Comparison of ENCODE assay signal across 31 cellular contexts in the genomic region with DNA sequence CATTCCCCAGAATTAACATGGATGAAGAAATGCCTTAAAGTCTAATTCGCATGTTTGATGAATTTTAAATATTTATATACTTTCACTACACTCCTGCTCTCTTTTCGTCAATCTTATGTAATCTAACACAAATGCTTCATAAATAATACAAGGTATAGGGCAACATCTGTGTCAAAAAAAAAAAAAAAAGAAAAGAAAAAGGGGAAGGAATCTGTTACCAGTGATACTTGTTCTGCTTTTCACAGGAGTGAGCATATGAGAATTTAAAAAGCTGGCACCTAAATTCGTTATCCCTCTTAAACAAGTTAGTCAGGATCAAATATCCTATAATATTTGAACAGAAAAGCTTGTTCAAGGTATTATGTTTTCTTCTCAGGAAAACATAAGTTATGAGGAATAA.
"Had no signal": no experiment of that assay in that cellular context is flagged by ENCODE, and none has a peak within 500 bp of the region (broad histone marks: within the 10 kb centered on the region; RNA-seq: fewer than 3 reads in every experiment).

No MANE protein-coding gene starts in this region.

- H3K4me1 ChIP-seq: parathyroid adenoma, psoas muscle, right lobe of liver, sigmoid colon, suprapubic skin, testis, tibial artery, transverse colon, upper lobe of right lung, uterus had no signal

- H3K27me3 ChIP-seq: neutrophil, ovary, right lobe of liver, sigmoid colon, suprapubic skin, testis, tibial artery, transverse colon, upper lobe of right lung, uterus had no signal

- H3K9me3 Mint-ChIP-seq: naive thymus-derived CD8-positive, alpha-beta T cell; nephron progenitor cell; neural crest cell; stimulated activated naive CD8-positive, alpha-beta T cell treated with anti-CD3 and anti-CD28 coated beads, Interleukin-15, amount 100 ng/mL, for 72 hours; type B pancreatic cell had no signal

- H3K4me3 ChIP-seq: ovary, psoas muscle, right lobe of liver, sigmoid colon, suprapubic skin, testis, tibial artery, transverse colon, upper lobe of right lung, uterus had no signal

- ATAC-seq: naive thymus-derived CD8-positive, alpha-beta T cell; natural killer cell treated with Interleukin-12 subunit alpha and Interleukin-12 subunit beta and Interleukin-15 and Interleukin-18, amount 100 ng/mL, for 72 hours; psoas muscle; right cardiac atrium; right lobe of liver; stimulated activated effector memory CD8-positive, alpha-beta T cell treated with anti-CD3 and anti-CD28 coated beads, Interleukin-12 subunit alpha, Interleukin-12 subunit beta, amount 100 ng/mL, for 72 hours; stimulated activated naive CD8-positive, alpha-beta T cell treated with anti-CD3 and anti-CD28 coated beads, Interleukin-15, amount 100 ng/mL, for 72 hours; stimulated activated naive CD8-positive, alpha-beta T cell treated with anti-CD3 and anti-CD28 coated beads, Interleukin-15, Interleukin-2, amounts not matched to agents 100 U/mL and 50 U/mL, for 24 hours; upper lobe of right lung had no signal

- H2AFZ ChIP-seq: parathyroid adenoma had no signal

- DNase-seq: naive thymus-derived CD8-positive, alpha-beta T cell; nephron progenitor cell; nucleus accumbens; ovary; posterior cingulate gyrus; psoas muscle; right cardiac atrium; right lobe of liver; sigmoid colon; small intestine; stimulated activated CD4-positive, alpha-beta T cell treated with anti-CD3 and anti-CD28 coated beads, Interleukin-15, amount 100 ng/mL, for 24 hours; stimulated activated CD4-positive, alpha-beta T cell treated with anti-CD3 and anti-CD28 coated beads, Interleukin-2, amount 100 ng/mL, for 24 hours; stimulated activated CD4-positive, alpha-beta T cell treated with anti-CD3 and anti-CD28 coated beads, Interleukin-2, amount 100 ng/mL, for 48 hours; stimulated activated CD4-positive, alpha-beta T cell treated with anti-CD3 and anti-CD28 coated beads, Interleukin-4, amount 100 ng/mL, for 24 hours; stimulated activated naive CD4-positive, alpha-beta T cell; stimulated activated naive CD8-positive, alpha-beta T cell treated with anti-CD3 and anti-CD28 coated beads, Interleukin-15, amount 100 ng/mL, for 72 hours; stimulated activated naive CD8-positive, alpha-beta T cell treated with anti-CD3 and anti-CD28 coated beads, Interleukin-15, Interleukin-2, amounts not matched to agents 100 U/mL and 50 U/mL, for 24 hours; substantia nigra; testis; tibial artery; transverse colon; upper lobe of right lung; uterus had no signal

- H3K79me2 ChIP-seq: parathyroid adenoma had no signal

- H3K9me3 ChIP-seq: neutrophil, ovary, psoas muscle, right lobe of liver, sigmoid colon, suprapubic skin, testis, tibial artery, transverse colon, upper lobe of right lung, uterus had no signal

- H3K36me3 Mint-ChIP-seq: naive thymus-derived CD8-positive, alpha-beta T cell; natural killer cell treated with Interleukin-12 subunit alpha and Interleukin-12 subunit beta and Interleukin-15 and Interleukin-18, amount 100 ng/mL, for 72 hours; stimulated activated effector memory CD8-positive, alpha-beta T cell treated with anti-CD3 and anti-CD28 coated beads, Interleukin-12 subunit alpha, Interleukin-12 subunit beta, amount 100 ng/mL, for 72 hours; type B pancreatic cell had no signal

- H3K4me1 Mint-ChIP-seq: nephron progenitor cell; neural crest cell; stimulated activated effector memory CD8-positive, alpha-beta T cell treated with anti-CD3 and anti-CD28 coated beads, Interleukin-12 subunit alpha, Interleukin-12 subunit beta, amount 100 ng/mL, for 72 hours; stimulated activated naive CD8-positive, alpha-beta T cell treated with anti-CD3 and anti-CD28 coated beads, Interleukin-15, amount 100 ng/mL, for 72 hours had no signal

- H3K27ac ChIP-seq: neutrophil, ovary, parathyroid adenoma, psoas muscle, right lobe of liver, sigmoid colon, suprapubic skin, testis, tibial artery, transverse colon, upper lobe of right lung, uterus had no signal

- H3K27me3 Mint-ChIP-seq: natural killer cell treated with Interleukin-12 subunit alpha and Interleukin-12 subunit beta and Interleukin-15 and Interleukin-18, amount 100 ng/mL, for 72 hours; progenitor cell of endocrine pancreas; stimulated activated naive CD8-positive, alpha-beta T cell treated with anti-CD3 and anti-CD28 coated beads, Interleukin-15, amount 100 ng/mL, for 72 hours; type B pancreatic cell had no signal

- H3K4me3 Mint-ChIP-seq: naive thymus-derived CD8-positive, alpha-beta T cell; natural killer cell treated with Interleukin-12 subunit alpha and Interleukin-12 subunit beta and Interleukin-15 and Interleukin-18, amount 100 ng/mL, for 72 hours; nephron progenitor cell; neural crest cell; stimulated activated effector memory CD8-positive, alpha-beta T cell treated with anti-CD3 and anti-CD28 coated beads, Interleukin-12 subunit alpha, Interleukin-12 subunit beta, amount 100 ng/mL, for 72 hours; stimulated activated naive CD8-positive, alpha-beta T cell treated with anti-CD3 and anti-CD28 coated beads, Interleukin-15, amount 100 ng/mL, for 72 hours; type B pancreatic cell had no signal

- H3K36me3 ChIP-seq: neutrophil, ovary, right lobe of liver, sigmoid colon, suprapubic skin, tibial artery, transverse colon, upper lobe of right lung, uterus had no signal

- H3K27ac Mint-ChIP-seq: naive thymus-derived CD8-positive, alpha-beta T cell; natural killer cell treated with Interleukin-12 subunit alpha and Interleukin-12 subunit beta and Interleukin-15 and Interleukin-18, amount 100 ng/mL, for 72 hours; nephron progenitor cell; progenitor cell of endocrine pancreas; stimulated activated effector memory CD8-positive, alpha-beta T cell treated with anti-CD3 and anti-CD28 coated beads, Interleukin-12 subunit alpha, Interleukin-12 subunit beta, amount 100 ng/mL, for 72 hours; stimulated activated naive CD8-positive, alpha-beta T cell treated with anti-CD3 and anti-CD28 coated beads, Interleukin-15, amount 100 ng/mL, for 72 hours; type B pancreatic cell had no signal
